In genomic region chr11:126415669-126416420, GRCh38 we compare ENCODE assay signal across 8 cellular contexts.
DNase-seq lines count a peak whose midpoint lies in the region; ATAC-seq and TF ChIP-seq lines count a peak whose summit lies in the region.

No MANE protein-coding gene starts in this region.

- H3K27me3 Mint-ChIP-seq in stimulated activated naive CD8-positive, alpha-beta T cell treated with anti-CD3 and anti-CD28 coated beads, Interleukin-15, amount 100 ng/mL, for 72 hours: peaks cover 11% of the 10 kb centered on the region

- peak overlapping the region; percentile 51 for H3K4me3 ChIP-seq in neural cell (ENCODE audit: low read length)

- ATAC-seq in stimulated activated naive CD8-positive, alpha-beta T cell treated with anti-CD3 and anti-CD28 coated beads, Interleukin-15, amount 100 ng/mL, for 72 hours: peak; percentile 42
- no peak for ATAC-seq in stimulated activated naive CD8-positive, alpha-beta T cell treated with anti-CD3 and anti-CD28 coated beads, Interleukin-15, Interleukin-2, amounts not matched to agents 100 U/mL and 50 U/mL, for 24 hours
- ATAC-seq in GM21360 (IDR thresholded peaks at IDR 0.05; ENCODE audit: unreplicated experiment): no peak
- no peak for ATAC-seq in HG02938 (IDR thresholded peaks at IDR 0.05; ENCODE audit: unreplicated experiment)

- H4K20me1 ChIP-seq in neural cell (ENCODE audit: insufficient read depth): no peaks in the 10 kb centered on the region

- no peaks in the 10 kb centered on the region for H3K9me3 Mint-ChIP-seq in stimulated activated naive CD8-positive, alpha-beta T cell treated with anti-CD3 and anti-CD28 coated beads, Interleukin-15, amount 100 ng/mL, for 72 hours

- H3K27ac Mint-ChIP-seq in stimulated activated naive CD8-positive, alpha-beta T cell treated with anti-CD3 and anti-CD28 coated beads, Interleukin-15, amount 100 ng/mL, for 72 hours: peak overlapping the region in 1 of 2 donors; percentile 71

- H3K36me3 ChIP-seq in neural cell (ENCODE audit: insufficient read depth, low read length): no peaks in the 10 kb centered on the region

- H3K27ac ChIP-seq in neural cell (ENCODE audit: low read length): no peak overlapping the region

- no peaks in the 10 kb centered on the region for H3K9me3 ChIP-seq in neural cell (ENCODE audit: low read length)

- H3K4me3 Mint-ChIP-seq in stimulated activated naive CD8-positive, alpha-beta T cell treated with anti-CD3 and anti-CD28 coated beads, Interleukin-15, amount 100 ng/mL, for 72 hours: peak overlapping the region; percentile 64 to 70

- H3K4me2 ChIP-seq in neural cell (ENCODE audit: low read length): no peak overlapping the region

- H2AFZ ChIP-seq in neural cell (ENCODE audit: low read depth, low read length): no peak overlapping the region

- no peak for TF ChIP-seq CTCF in neural cell (IDR thresholded peaks at IDR 0.05; ENCODE audit: poor library complexity, severe bottlenecking)
- TF ChIP-seq CTCF in GM13976 (IDR thresholded peaks at IDR 0.05; ENCODE audit: borderline replicate concordance, control extremely low read depth, extremely low read depth, insufficient read depth, missing control alignments): no peak

- no peak for TF ChIP-seq RAD21 in neural cell (conservative IDR thresholded peaks at IDR 0.05)

- H3F3A ChIP-seq in neural cell (ENCODE audit: insufficient read depth, low read length, poor library complexity, severe bottlenecking): no peaks in the 10 kb centered on the region

- DNase-seq in stimulated activated naive CD8-positive, alpha-beta T cell treated with anti-CD3 and anti-CD28 coated beads, Interleukin-15, amount 100 ng/mL, for 72 hours: no peak
- DNase-seq in stimulated activated naive CD8-positive, alpha-beta T cell treated with anti-CD3 and anti-CD28 coated beads, Interleukin-15, Interleukin-2, amounts not matched to agents 100 U/mL and 50 U/mL, for 24 hours: no peak
- peak; percentile 24 for DNase-seq in fibroblast of gingiva (ENCODE audit: low read depth)
- DNase-seq in occipital lobe (lab: John Stamatoyannopoulos, UW): no peak
- DNase-seq in GM13976 (ENCODE audit: low spot score): no peak

- no peaks in the 10 kb centered on the region for H3K27me3 ChIP-seq in neural cell (ENCODE audit: insufficient read depth, low read depth, low read length)

- H3K9me2 ChIP-seq in neural cell (ENCODE audit: insufficient read depth, low read length): no peaks in the 10 kb centered on the region

- H3K4me1 Mint-ChIP-seq in stimulated activated naive CD8-positive, alpha-beta T cell treated with anti-CD3 and anti-CD28 coated beads, Interleukin-15, amount 100 ng/mL, for 72 hours: peaks cover 23% of the 10 kb centered on the region

- no peak for TF ChIP-seq EP300 in neural cell (conservative IDR thresholded peaks at IDR 0.05; ENCODE audit: poor library complexity, severe bottlenecking)

- H3K9ac ChIP-seq in neural cell (ENCODE audit: low read length): no peak overlapping the region

- H3K79me2 ChIP-seq in neural cell (replicated peaks; ENCODE audit: insufficient read depth, low read length): no peaks in the 10 kb centered on the region

- in situ Hi-C loops in GM13976 (cut with MboI; ENCODE audit: low sequenced_read_pairs, unreplicated experiment): no loop called here

TF ChIP-seq in neural cell, 6 proteins besides CTCF, POLR2A, EP300 and RAD21:
- TF ChIP-seq SMC3 (conservative IDR thresholded peaks at IDR 0.05; ENCODE audit: poor library complexity) (no peak), MXI1 (conservative IDR thresholded peaks at IDR 0.05; ENCODE audit: poor library complexity, severe bottlenecking) (no peak), POLR2AphosphoS5 (IDR thresholded peaks at IDR 0.05) (no peak), TAF1 (IDR thresholded peaks at IDR 0.05; ENCODE audit: low read depth) (no peak), EZH2 (IDR thresholded peaks at IDR 0.05; ENCODE audit: borderline replicate concordance, insufficient read depth, low read length, poor library complexity, severe bottlenecking) (no peak), REST (IDR thresholded peaks at IDR 0.05; ENCODE audit: borderline replicate concordance) (no peak)
TF ChIP-seq in neural cell: peak in this region for 0.
